Comparison of ENCODE assay signal across 23 cellular contexts in genomic region chr11:71218789-71219499, GRCh38. TPM values are rescaled to one million over a fixed set of nuclear protein-coding genes. Genes with fewer than 3 reads are reported as not detected.
"Had no signal": no experiment of that assay in that cellular context is flagged by ENCODE, and none has a peak within 500 bp of the region (broad histone marks: within the 10 kb centered on the region; RNA-seq: fewer than 3 reads in every experiment).

No MANE protein-coding gene starts in this region.

- H3K9me3 Mint-ChIP-seq: activated CD4-positive, alpha-beta T cell treated with anti-CD3 and anti-CD28 coated beads, Interleukin-2, amount 10 ng/mL, durations not matched to agents 7 days and 5 days; activated CD8-positive, alpha-beta T cell treated with anti-CD3 and anti-CD28 coated beads for 36 hours; immature natural killer cell; mesothelial cell of epicardium; natural killer cell; stimulated activated effector memory CD8-positive, alpha-beta T cell treated with anti-CD3 and anti-CD28 coated beads, Interleukin-12 subunit alpha, Interleukin-12 subunit beta, amount 100 ng/mL, for 72 hours; stimulated activated naive CD8-positive, alpha-beta T cell treated with anti-CD3 and anti-CD28 coated beads, Interleukin-15, amount 100 ng/mL, for 72 hours had no signal

- H3K27me3 Mint-ChIP-seq: activated CD4-positive, alpha-beta T cell treated with anti-CD3 and anti-CD28 coated beads, Interleukin-2, amount 10 ng/mL, durations not matched to agents 7 days and 5 days; activated CD8-positive, alpha-beta memory T cell treated with anti-CD3 and anti-CD28 coated beads, Interleukin-2, amount 10 ng/mL, durations not matched to agents 7 days and 5 days; activated naive CD8-positive, alpha-beta T cell had no signal

- H3K27ac ChIP-seq: breast epithelium, epithelial cell of prostate, prostate gland, skin epidermis, tibial nerve, VCaP had no signal

- H3K4me1 ChIP-seq: breast epithelium, prostate gland, tibial nerve had no signal

- H3K4me3 ChIP-seq: breast epithelium, lung, prostate gland, skin epidermis, tibial nerve had no signal

- H3K36me3 ChIP-seq: breast epithelium, prostate gland, tibial nerve had no signal

- H3K4me3 Mint-ChIP-seq: activated CD4-positive, alpha-beta T cell treated with anti-CD3 and anti-CD28 coated beads, Interleukin-2, amount 10 ng/mL, durations not matched to agents 7 days and 5 days; activated CD8-positive, alpha-beta memory T cell treated with anti-CD3 and anti-CD28 coated beads, Interleukin-2, amount 10 ng/mL, durations not matched to agents 7 days and 5 days; activated CD8-positive, alpha-beta T cell treated with anti-CD3 and anti-CD28 coated beads for 36 hours; activated naive CD8-positive, alpha-beta T cell; immature natural killer cell; mesothelial cell of epicardium; natural killer cell; stimulated activated effector memory CD8-positive, alpha-beta T cell treated with anti-CD3 and anti-CD28 coated beads, Interleukin-12 subunit alpha, Interleukin-12 subunit beta, amount 100 ng/mL, for 72 hours; stimulated activated naive CD8-positive, alpha-beta T cell treated with anti-CD3 and anti-CD28 coated beads, Interleukin-15, amount 100 ng/mL, for 72 hours had no signal

- H3K4me1 Mint-ChIP-seq: activated CD4-positive, alpha-beta T cell treated with anti-CD3 and anti-CD28 coated beads, Interleukin-2, amount 10 ng/mL, durations not matched to agents 7 days and 5 days; activated CD8-positive, alpha-beta memory T cell treated with anti-CD3 and anti-CD28 coated beads, Interleukin-2, amount 10 ng/mL, durations not matched to agents 7 days and 5 days; immature natural killer cell; natural killer cell; stimulated activated effector memory CD8-positive, alpha-beta T cell treated with anti-CD3 and anti-CD28 coated beads, Interleukin-12 subunit alpha, Interleukin-12 subunit beta, amount 100 ng/mL, for 72 hours; stimulated activated naive CD8-positive, alpha-beta T cell treated with anti-CD3 and anti-CD28 coated beads, Interleukin-15, amount 100 ng/mL, for 72 hours had no signal

- H3K27ac Mint-ChIP-seq: activated CD4-positive, alpha-beta T cell treated with anti-CD3 and anti-CD28 coated beads, Interleukin-2, amount 10 ng/mL, durations not matched to agents 7 days and 5 days; activated CD8-positive, alpha-beta memory T cell treated with anti-CD3 and anti-CD28 coated beads, Interleukin-2, amount 10 ng/mL, durations not matched to agents 7 days and 5 days; activated CD8-positive, alpha-beta T cell treated with anti-CD3 and anti-CD28 coated beads for 36 hours; activated naive CD8-positive, alpha-beta T cell; immature natural killer cell; mesothelial cell of epicardium; natural killer cell; stimulated activated effector memory CD8-positive, alpha-beta T cell treated with anti-CD3 and anti-CD28 coated beads, Interleukin-12 subunit alpha, Interleukin-12 subunit beta, amount 100 ng/mL, for 72 hours had no signal

- ATAC-seq: activated CD8-positive, alpha-beta memory T cell treated with anti-CD3 and anti-CD28 coated beads, Interleukin-2, amount 10 ng/mL, durations not matched to agents 7 days and 5 days; activated CD8-positive, alpha-beta T cell treated with anti-CD3 and anti-CD28 coated beads for 36 hours; left lobe of liver; natural killer cell; stimulated activated effector memory CD8-positive, alpha-beta T cell treated with anti-CD3 and anti-CD28 coated beads, Interleukin-12 subunit alpha, Interleukin-12 subunit beta, amount 100 ng/mL, for 72 hours; stimulated activated naive CD8-positive, alpha-beta T cell treated with anti-CD3 and anti-CD28 coated beads, Interleukin-15, amount 100 ng/mL, for 72 hours had no signal

- H3K9me3 ChIP-seq: breast epithelium, prostate gland had no signal

- H3K27me3 ChIP-seq: breast epithelium, tibial nerve had no signal

- H3K36me3 Mint-ChIP-seq: activated CD8-positive, alpha-beta memory T cell treated with anti-CD3 and anti-CD28 coated beads, Interleukin-2, amount 10 ng/mL, durations not matched to agents 7 days and 5 days; activated naive CD8-positive, alpha-beta T cell; immature natural killer cell; mesothelial cell of epicardium; natural killer cell; stimulated activated effector memory CD8-positive, alpha-beta T cell treated with anti-CD3 and anti-CD28 coated beads, Interleukin-12 subunit alpha, Interleukin-12 subunit beta, amount 100 ng/mL, for 72 hours had no signal

- DNase-seq: activated CD4-positive, alpha-beta T cell treated with anti-CD3 and anti-CD28 coated beads, Interleukin-2, amount 10 ng/mL, durations not matched to agents 7 days and 5 days; activated CD4-positive, CD25-positive, alpha-beta regulatory T cell treated with anti-CD3 and anti-CD28 coated beads, Interleukin-2, amount 50 U/mL, for 72 hours; activated CD8-positive, alpha-beta memory T cell treated with anti-CD3 and anti-CD28 coated beads, Interleukin-2, amount 10 ng/mL, durations not matched to agents 7 days and 5 days; activated CD8-positive, alpha-beta T cell treated with anti-CD3 and anti-CD28 coated beads for 36 hours; activated naive CD4-positive, alpha-beta T cell; activated T-cell treated with anti-CD3 and anti-CD28 coated beads, Interleukin-2, amount 50 U/mL, for 1 hour; cortex of kidney; immature natural killer cell; natural killer cell; stimulated activated CD4-positive, alpha-beta T cell treated with anti-CD3 and anti-CD28 coated beads, Interleukin-2, amount 100 ng/mL, for 24 hours; stimulated activated naive CD8-positive, alpha-beta T cell treated with anti-CD3 and anti-CD28 coated beads, Interleukin-15, amount 100 ng/mL, for 72 hours had no signal

RNA-seq across cellular contexts. Expression of gene SHANK2, which starts 33.4 kb away (rescaled TPM):
- total RNA-seq: activated CD4-positive, alpha-beta T cell treated with anti-CD3 and anti-CD28 coated beads, Interleukin-2, amount 10 ng/mL, durations not matched to agents 7 days and 5 days; activated CD8-positive, alpha-beta memory T cell treated with anti-CD3 and anti-CD28 coated beads, Interleukin-2, amount 10 ng/mL, durations not matched to agents 7 days and 5 days; activated CD8-positive, alpha-beta T cell treated with anti-CD3 and anti-CD28 coated beads for 36 hours; T-helper 2 cell treated with Interferon-gamma antibody and Interleukin-4, amounts not matched to agents 100 ng/mL and 5 ng/mL, for 36 hours had no signal
- polyA plus RNA-seq: immature natural killer cell had no signal
